Comparison of ENCODE assay signal across 8 cellular contexts in the genomic region with DNA sequence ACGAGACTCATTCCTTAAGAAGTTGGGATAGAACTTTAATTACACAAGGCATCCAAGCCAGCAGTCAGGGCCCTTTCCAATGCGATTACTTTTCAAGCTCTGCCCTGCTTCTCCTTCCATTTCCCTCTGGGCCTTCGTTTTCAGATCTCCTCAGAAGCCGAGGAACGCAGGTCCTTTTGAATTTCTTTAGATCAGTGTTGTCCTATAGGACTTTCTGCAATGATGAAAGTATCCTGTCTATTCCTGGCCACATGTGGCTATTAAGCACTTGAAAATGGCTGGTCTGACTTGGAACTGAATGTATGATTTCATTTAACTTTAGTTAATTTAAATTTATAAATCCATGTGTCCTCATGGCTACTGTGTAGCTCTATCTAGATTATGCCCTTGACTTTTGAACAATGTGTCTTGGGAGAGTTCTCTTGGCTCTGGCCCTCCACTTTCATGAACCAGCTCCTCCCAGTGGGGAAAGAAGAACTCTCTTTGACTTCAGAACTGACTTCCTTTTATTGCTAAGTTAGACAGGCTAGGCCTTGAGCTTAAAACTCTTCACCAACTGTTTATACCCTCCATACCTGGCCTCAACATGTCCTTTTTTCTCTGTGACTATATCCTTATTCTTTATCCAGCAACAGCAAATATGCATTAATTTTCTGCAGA. TPM values are rescaled to one million over a fixed set of nuclear protein-coding genes. Genes with fewer than 3 reads are reported as not detected.
DNase-seq lines count a peak whose midpoint lies in the region; ATAC-seq, FAIRE-seq and TF ChIP-seq lines count a peak whose summit lies in the region.

No MANE protein-coding gene starts in this region.

- FAIRE-seq in pancreas (lab: Jason Lieb, UNC) = no peak

- H3K27ac ChIP-seq in SK-N-SH (ENCODE audit: low read depth in 2 of 2, low read length in 1 of 2) = 0 out of 4 replicates have a peak overlapping the region, but pooled peaks of 1 of the 2 experiments have one; percentile 1
- no peak overlapping the region for H3K27ac ChIP-seq in pancreas

- H3K9me2 ChIP-seq in SK-N-SH = no peaks in the 10 kb centered on the region

- ATAC-seq in GM19463 (IDR thresholded peaks at IDR 0.05; ENCODE audit: unreplicated experiment) (peak; percentile 43), esophagus mucosa (peak; percentile 40), pancreas (peak; percentile 62 to 89 (median 72)), HG03039 (IDR thresholded peaks at IDR 0.05; ENCODE audit: unreplicated experiment) (no peak)

- TF ChIP-seq CTCF in SK-N-SH (IDR thresholded peaks at IDR 0.05) (peak; percentile 32; the same call in 1 of the 2 replicates), pancreas (IDR thresholded peaks at IDR 0.05) (no peak)

- no peak for DNase-seq in SK-N-SH
- no peak for DNase-seq in pancreas
- DNase-seq in putamen (ENCODE audit: low spot score) = no peak
- DNase-seq in C1 segment of cervical spinal cord (lab: John Stamatoyannopoulos, UW) = no peak
- DNase-seq in SW480 (ENCODE audit: low spot score) = no peak

- H3K9me3 ChIP-seq in SK-N-SH (no peaks in the 10 kb centered on the region), pancreas (no peaks in the 10 kb centered on the region)

- no peak overlapping the region for H3K9ac ChIP-seq in SK-N-SH

- no peak overlapping the region for H2AFZ ChIP-seq in SK-N-SH (ENCODE audit: low read depth)

- POLR2A ChIA-PET in SK-N-SH (lab: Yijun Ruan, JAX) = no interaction called here

- H3K36me3 ChIP-seq in SK-N-SH (replicated peaks in 1 of 2; ENCODE audit: control insufficient read depth in 1 of 2, insufficient read depth in 2 of 2, low read length in 1 of 2) = peaks cover 3 to 62% of the 10 kb centered on the region in 2 experiments
- H3K36me3 ChIP-seq in pancreas = no peaks in the 10 kb centered on the region

- peaks cover 4% of the 10 kb centered on the region; the same call in 1 of the 2 replicates for H4K20me1 ChIP-seq in SK-N-SH (ENCODE audit: insufficient read depth)

- H3F3A ChIP-seq in SK-N-SH (replicated peaks; ENCODE audit: insufficient read depth) = peaks cover 13% of the 10 kb centered on the region

- no peak overlapping the region for H3K4me3 ChIP-seq in SK-N-SH (ENCODE audit: low read depth in 2 of 2, low read length in 1 of 2)
- no peak overlapping the region for H3K4me3 ChIP-seq in pancreas

- TF ChIP-seq EP300 in SK-N-SH (IDR thresholded peaks at IDR 0.05; ENCODE audit: borderline replicate concordance in 1 of 2, low read depth in 1 of 2, low read length in 1 of 2) = no peak

- H3K27me3 ChIP-seq in SK-N-SH (ENCODE audit: insufficient read depth) (no peaks in the 10 kb centered on the region), pancreas (no peaks in the 10 kb centered on the region)

- 96% methylated on average over 5 of the region's 5 CpGs for WGBS in SK-N-SH (ENCODE audit: low lambda C conversion rate)
- 73 to 85% methylated on average over 5 of the region's 5 CpGs for WGBS in pancreas, 2 donors

- H3K79me2 ChIP-seq in SK-N-SH (ENCODE audit: insufficient read depth) = peaks cover 100% of the 10 kb centered on the region

- CTCF ChIA-PET in SK-N-SH (lab: Yijun Ruan, JAX) = interaction anchor here (1.0 to 1.5 kb wide), 2 partner anchors 18 to 64 kb away, joined by 3 to 4 read pairs; no protein-coding TSS in a partner anchor

- no peak overlapping the region for H3K4me2 ChIP-seq in SK-N-SH

- intact Hi-C loops in pancreas (cut with DNase I) = no loop called here

- TF ChIP-seq RAD21 in SK-N-SH (IDR thresholded peaks at IDR 0.05; ENCODE audit: low read length) = no peak

- H3K4me1 ChIP-seq in SK-N-SH (ENCODE audit: control insufficient read depth in 1 of 2, insufficient read depth in 2 of 2, low read depth in 1 of 2, low read length in 1 of 2) (peaks cover 3 to 46% of the 10 kb centered on the region in 2 experiments; a peak in 2 of 4 replicates), pancreas (peaks cover 12 to 34% (median 28%) of the 10 kb centered on the region in 3 donors)

TF ChIP-seq in SK-N-SH, 30 proteins besides CTCF, POLR2A, EP300 and RAD21:
- TF ChIP-seq GATA2 (CRISPR knock-in tag; IDR thresholded peaks at IDR 0.05) (no peak), JUND (IDR thresholded peaks at IDR 0.05) (no peak), ELF1 (IDR thresholded peaks at IDR 0.05) (no peak), FOXJ3 (CRISPR knock-in tag; IDR thresholded peaks at IDR 0.05) (no peak), NFIC (IDR thresholded peaks at IDR 0.05; ENCODE audit: borderline replicate concordance) (no peak), POLR2AphosphoS5 (IDR thresholded peaks at IDR 0.05; ENCODE audit: low read depth, low read length) (no peak)
- TF ChIP-seq, protein P1, sequence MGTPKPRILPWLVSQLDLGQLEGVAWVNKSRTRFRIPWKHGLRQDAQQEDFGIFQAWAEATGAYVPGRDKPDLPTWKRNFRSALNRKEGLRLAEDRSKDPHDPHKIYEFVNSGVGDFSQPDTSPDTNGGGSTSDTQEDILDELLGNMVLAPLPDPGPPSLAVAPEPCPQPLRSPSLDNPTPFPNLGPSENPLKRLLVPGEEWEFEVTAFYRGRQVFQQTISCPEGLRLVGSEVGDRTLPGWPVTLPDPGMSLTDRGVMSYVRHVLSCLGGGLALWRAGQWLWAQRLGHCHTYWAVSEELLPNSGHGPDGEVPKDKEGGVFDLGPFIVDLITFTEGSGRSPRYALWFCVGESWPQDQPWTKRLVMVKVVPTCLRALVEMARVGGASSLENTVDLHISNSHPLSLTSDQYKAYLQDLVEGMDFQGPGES (IDR thresholded peaks at IDR 0.05; ENCODE audit: low read depth, low read length) = no peak
- TF ChIP-seq, protein P2, sequence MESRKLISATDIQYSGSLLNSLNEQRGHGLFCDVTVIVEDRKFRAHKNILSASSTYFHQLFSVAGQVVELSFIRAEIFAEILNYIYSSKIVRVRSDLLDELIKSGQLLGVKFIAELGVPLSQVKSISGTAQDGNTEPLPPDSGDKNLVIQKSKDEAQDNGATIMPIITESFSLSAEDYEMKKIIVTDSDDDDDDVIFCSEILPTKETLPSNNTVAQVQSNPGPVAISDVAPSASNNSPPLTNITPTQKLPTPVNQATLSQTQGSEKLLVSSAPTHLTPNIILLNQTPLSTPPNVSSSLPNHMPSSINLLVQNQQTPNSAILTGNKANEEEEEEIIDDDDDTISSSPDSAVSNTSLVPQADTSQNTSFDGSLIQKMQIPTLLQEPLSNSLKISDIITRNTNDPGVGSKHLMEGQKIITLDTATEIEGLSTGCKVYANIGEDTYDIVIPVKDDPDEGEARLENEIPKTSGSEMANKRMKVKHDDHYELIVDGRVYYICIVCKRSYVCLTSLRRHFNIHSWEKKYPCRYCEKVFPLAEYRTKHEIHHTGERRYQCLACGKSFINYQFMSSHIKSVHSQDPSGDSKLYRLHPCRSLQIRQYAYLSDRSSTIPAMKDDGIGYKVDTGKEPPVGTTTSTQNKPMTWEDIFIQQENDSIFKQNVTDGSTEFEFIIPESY (IDR thresholded peaks at IDR 0.05; ENCODE audit: borderline replicate concordance, low read depth) = no peak
TF ChIP-seq in SK-N-SH: peak in this region for 0.

RNA-seq across cellular contexts. Expression of a gene that starts 22.7 kb away (rescaled TPM):
- polyA plus RNA-seq in SK-N-SH (2012; rRNA removed) = 48.3 and 58.9 TPM in 2 replicates
- polyA plus RNA-seq in SK-N-SH (2012; cell fraction: cytosol; rRNA removed) = 54.7 and 67.3 TPM in 2 replicates
- 24.2 and 33.6 TPM in 2 replicates for polyA plus RNA-seq in SK-N-SH (2012; cell fraction: nucleus; rRNA removed)
- total RNA-seq in esophagus mucosa = 14.6 TPM
- total RNA-seq in pancreas = 10 to 100 TPM; 27.6 to 60.8 (median 36.8) TPM
- 10 to 100 TPM in 1 of 2 donors, 1 to 10 TPM in 1; 9.0 to 28.6 TPM for polyA plus RNA-seq in pancreas
